In genomic region chr2:241702405-241703127, GRCh38 we compare ENCODE assay signal across 1 cellular context.
TF ChIP-seq lines count a peak whose summit lies in the region.

No MANE protein-coding gene starts in this region.

TF ChIP-seq in HepG2, 621 proteins besides CTCF, POLR2A, EP300 and RAD21 (continued from another document and continues in another):
- TF ChIP-seq ZNF20 (CRISPR knock-in tag; IDR thresholded peaks at IDR 0.05) (no peak), TARDBP (CRISPR knock-in tag; IDR thresholded peaks at IDR 0.05) (peak; percentile 78), CENPX (CRISPR knock-in tag; IDR thresholded peaks at IDR 0.05) (no peak), POGK (CRISPR knock-in tag; conservative IDR thresholded peaks at IDR 0.05) (peak; percentile 68), IRX3 (CRISPR knock-in tag; IDR thresholded peaks at IDR 0.05; ENCODE audit: borderline replicate concordance, low read depth) (peak; percentile 52), THAP9 (CRISPR knock-in tag; IDR thresholded peaks at IDR 0.05; ENCODE audit: borderline replicate concordance) (no peak; the same call in 1 of the 2 replicates), ZNF792 (CRISPR knock-in tag; IDR thresholded peaks at IDR 0.05) (peak; percentile 56; the same call in 1 of the 2 replicates), MXI1 (IDR thresholded peaks at IDR 0.05; ENCODE audit: borderline replicate concordance, low read depth, low read length) (peak; percentile 73; the same call in 1 of the 3 replicates), PREB (CRISPR knock-in tag; IDR thresholded peaks at IDR 0.05) (no peak), HIC2 (CRISPR knock-in tag; IDR thresholded peaks at IDR 0.05; ENCODE audit: low read depth) (no peak), ZNF576 (CRISPR knock-in tag; IDR thresholded peaks at IDR 0.05) (no peak), HBP1 (CRISPR knock-in tag; IDR thresholded peaks at IDR 0.05; ENCODE audit: low read depth) (peak; percentile 39; the same call in 1 of the 2 replicates), ZNF749 (CRISPR knock-in tag; IDR thresholded peaks at IDR 0.05; ENCODE audit: borderline replicate concordance) (peak; percentile 40; the same call in 1 of the 2 replicates), KAT7 (CRISPR knock-in tag; IDR thresholded peaks at IDR 0.05; ENCODE audit: borderline replicate concordance) (peak; percentile 52; the same call in 1 of the 2 replicates), TGIF2 (CRISPR knock-in tag; IDR thresholded peaks at IDR 0.05) (peak; percentile 76; the same call in 1 of the 2 replicates), ZNF276 (CRISPR knock-in tag; IDR thresholded peaks at IDR 0.05; ENCODE audit: low read depth) (no peak; the same call in 1 of the 2 replicates), RARA (CRISPR knock-in tag; IDR thresholded peaks at IDR 0.05) (no peak), EZH2 (conservative IDR thresholded peaks at IDR 0.05; ENCODE audit: low read depth, low read length) (no peak), ZNF816 (CRISPR knock-in tag; IDR thresholded peaks at IDR 0.05; ENCODE audit: borderline replicate concordance) (no peak), ATRX (CRISPR knock-in tag; IDR thresholded peaks at IDR 0.05; ENCODE audit: borderline replicate concordance) (no peak), BCL6 (CRISPR knock-in tag; IDR thresholded peaks at IDR 0.05) (no peak), POLR2G (IDR thresholded peaks at IDR 0.05; ENCODE audit: low read depth, low read length) (peak; percentile 56; the same call in 1 of the 2 replicates), PBX2 (CRISPR knock-in tag; IDR thresholded peaks at IDR 0.05) (no peak), ZKSCAN5 (CRISPR knock-in tag; IDR thresholded peaks at IDR 0.05) (no peak), ZBTB37 (CRISPR knock-in tag; IDR thresholded peaks at IDR 0.05) (no peak), TSC22D2 (CRISPR knock-in tag; IDR thresholded peaks at IDR 0.05; ENCODE audit: borderline replicate concordance) (no peak), ZNF780A (CRISPR knock-in tag; IDR thresholded peaks at IDR 0.05) (no peak), ZNF275 (CRISPR knock-in tag; IDR thresholded peaks at IDR 0.05; ENCODE audit: borderline replicate concordance) (no peak), ZNF160 (CRISPR knock-in tag; IDR thresholded peaks at IDR 0.05) (no peak; the same call in 1 of the 2 replicates), NCOA5 (CRISPR knock-in tag; IDR thresholded peaks at IDR 0.05) (no peak), ZNF335 (CRISPR knock-in tag; IDR thresholded peaks at IDR 0.05) (no peak), ZNF3 (CRISPR knock-in tag; IDR thresholded peaks at IDR 0.05) (no peak), TIGD3 (CRISPR knock-in tag; IDR thresholded peaks at IDR 0.05; ENCODE audit: borderline replicate concordance) (no peak), ZNF709 (CRISPR knock-in tag; IDR thresholded peaks at IDR 0.05) (no peak), PHF8 (CRISPR knock-in tag; IDR thresholded peaks at IDR 0.05) (peak; percentile 68), THAP7 (CRISPR knock-in tag; IDR thresholded peaks at IDR 0.05) (0 out of 2 replicates have a peak, but pooled peaks have one; percentile 57), ZNF781 (CRISPR knock-in tag; IDR thresholded peaks at IDR 0.05; ENCODE audit: borderline replicate concordance, not compliant biosample characterization) (no peak), ZBTB46 (CRISPR knock-in tag; IDR thresholded peaks at IDR 0.05; ENCODE audit: borderline replicate concordance) (no peak)
